In genomic region chr2:95374029-95374428, GRCh38 we compare ENCODE assay signal across 3 cellular contexts.
A peak's percentile ranks its signal among the peaks of the same experiment; 100 is the strongest.
TF ChIP-seq lines count a peak whose summit lies in the region.

No MANE protein-coding gene starts in this region.

TF ChIP-seq in SK-N-SH, 30 proteins besides CTCF, POLR2A, EP300 and RAD21:
- TF ChIP-seq REST (IDR thresholded peaks at IDR 0.05; ENCODE audit: low read depth, low read length) (peak; percentile 86), ELF1 (IDR thresholded peaks at IDR 0.05) (no peak)

TF ChIP-seq in SK-N-SH treated with all-trans-retinoic acid at 6 μM for 48 hours, 23 proteins besides CTCF, POLR2A, EP300 and RAD21 (continued from another document):
- no peak for TF ChIP-seq CREB5 (CRISPR knock-in tag; IDR thresholded peaks at IDR 0.05; ENCODE audit: low read depth)

TF ChIP-seq in IMR-90, 13 proteins besides CTCF, POLR2A, EP300 and RAD21 (continued from another document):
- TF ChIP-seq USF2 (IDR thresholded peaks at IDR 0.05; ENCODE audit: low read depth, low read length) (no peak), SMC3 (IDR thresholded peaks at IDR 0.05; ENCODE audit: low read depth, low read length) (no peak), ELK1 (IDR thresholded peaks at IDR 0.05; ENCODE audit: borderline replicate concordance, low read depth, low read length) (no peak), RCOR1 (IDR thresholded peaks at IDR 0.05; ENCODE audit: insufficient replicate concordance, low read length) (no peak), NFE2L2 (IDR thresholded peaks at IDR 0.05; ENCODE audit: low read depth, low read length) (no peak), MAZ (IDR thresholded peaks at IDR 0.05; ENCODE audit: borderline replicate concordance, low read depth, low read length) (no peak), BHLHE40 (IDR thresholded peaks at IDR 0.05; ENCODE audit: low read depth, low read length) (no peak)
